ENCODE assay signal across 8 cellular contexts in genomic region chr12:68807576-68808387, GRCh38. TPM values are rescaled to one million over a fixed set of nuclear protein-coding genes. Genes with fewer than 3 reads are reported as not detected.
DNase-seq lines count a peak whose midpoint lies in the region; ATAC-seq and TF ChIP-seq lines count a peak whose summit lies in the region.

TSS of gene MDM2 (plus strand) at chr12:68808177. CDS start at chr12:68808478, 301 bp downstream.

- H3K9me3 Mint-ChIP-seq in IgD-negative memory B cell: no peaks in the 10 kb centered on the region

- H3K9me3 ChIP-seq in OCI-LY7 (ENCODE audit: low read length): no peaks in the 10 kb centered on the region; the same call in 1 of the 2 replicates
- no peaks in the 10 kb centered on the region for H3K9me3 ChIP-seq in mucosa of descending colon

- H4K20me1 ChIP-seq in OCI-LY7 (ENCODE audit: insufficient read depth, low read length): peaks cover 12% of the 10 kb centered on the region

- CTCF ChIA-PET in OCI-LY7 (lab: Charles Lee; ENCODE audit: unreplicated experiment): interaction anchor here (0.5 to 1.3 kb wide), 4 partner anchors 27 to 44 kb away, joined by 3 to 7 read pairs (median 4); no protein-coding TSS in a partner anchor

- H3K36me3 Mint-ChIP-seq in IgD-negative memory B cell: no peaks in the 10 kb centered on the region

- peak; percentile 78 for TF ChIP-seq CTCF in OCI-LY7 (conservative IDR thresholded peaks at IDR 0.05; ENCODE audit: low read length)
- peak; percentile 97 for TF ChIP-seq CTCF in mucosa of descending colon (IDR thresholded peaks at IDR 0.05)

- peak; percentile 69 for ATAC-seq in GM21576 (IDR thresholded peaks at IDR 0.05; ENCODE audit: unreplicated experiment)
- ATAC-seq in mucosa of descending colon: peak; percentile 92

- peak within 1 kb of the TSS; percentile 100 for H3K27ac ChIP-seq in OCI-LY7 (ENCODE audit: low read depth, low read length, poor library complexity, severe bottlenecking)

- H3K27ac Mint-ChIP-seq in IgD-negative memory B cell: peak within 1 kb of the TSS; percentile 96 to 100 (median 98)

- DNase-seq in DMS53 treated with DMSO at 0.1 percent for 48 hours (lab: John Stamatoyannopoulos, UW; ENCODE audit: unreplicated experiment) (peak; percentile 95), OCI-LY7 (ENCODE audit: low spot score) (peak; percentile 98), activated T-cell treated with anti-CD3 and anti-CD28 coated beads for 1 hour (ENCODE audit: low read depth) (peak; percentile 96), epidermal melanocyte (ENCODE audit: insufficient read length, low spot score) (peak; percentile 94), mucosa of descending colon (peak; percentile 97 to 99 (median 98))
- DNase-seq in stimulated activated CD8-positive, alpha-beta memory T cell treated with anti-CD3 and anti-CD28 coated beads, Interleukin-4, amount 100 ng/mL, for 24 hours (ENCODE audit: low read depth): peak; percentile 94

- H3K4me1 ChIP-seq in OCI-LY7 (ENCODE audit: insufficient read depth, low read length, poor library complexity, severe bottlenecking) (peaks cover 70% of the 10 kb centered on the region), mucosa of descending colon (ENCODE audit: low read depth) (peaks cover 31% of the 10 kb centered on the region)

- H3K36me3 ChIP-seq in OCI-LY7 (ENCODE audit: insufficient read depth, low read length): peaks cover 45% of the 10 kb centered on the region
- H3K36me3 ChIP-seq in mucosa of descending colon (ENCODE audit: low read depth): no peaks in the 10 kb centered on the region

- POLR2A ChIA-PET in OCI-LY7 (lab: Charles Lee): interaction anchor here (0.5 to 3.2 kb wide), 15 partner anchors 9 to 1424 kb away, joined by 3 to 48 read pairs (median 4); partner anchors contain the start of gene SLC35E3

- H3K4me3 ChIP-seq in OCI-LY7 (ENCODE audit: low read depth, low read length, poor library complexity, severe bottlenecking) (peak within 1 kb of the TSS; percentile 99), mucosa of descending colon (peak within 1 kb of the TSS; percentile 69)

- H3K4me3 Mint-ChIP-seq in IgD-negative memory B cell: peak within 1 kb of the TSS; percentile 93 to 99 (median 96)

- peak within 1 kb of the TSS; percentile 44; the same call in 1 of the 2 replicates for H2AFZ ChIP-seq in OCI-LY7 (ENCODE audit: low read length)

- intact Hi-C loops in OCI-LY7 (cut with micrococcal nuclease; ENCODE audit: unreplicated experiment): loop anchor here (1.0 to 5.0 kb wide), 5 partner anchors 35 to 197 kb away; partner anchors contain the start of genes NUP107, RAP1B and SLC35E3
- intact Hi-C loops in mucosa of descending colon (cut with DNase I, micrococcal nuclease): no loop called here

- peak within 1 kb of the TSS; percentile 82 for H3K4me2 ChIP-seq in OCI-LY7 (ENCODE audit: low read length)

- no peaks in the 10 kb centered on the region for H3K9me2 ChIP-seq in OCI-LY7 (ENCODE audit: insufficient read depth, low read length)

- peaks cover 48% of the 10 kb centered on the region for H3K79me2 ChIP-seq in OCI-LY7 (ENCODE audit: insufficient read depth, low read depth, low read length)

- H3K27me3 Mint-ChIP-seq in IgD-negative memory B cell: no peaks in the 10 kb centered on the region

- no TSS peak for BruUV-seq in OCI-LY7 (replicated peaks; lab: Mats Ljungman, UMichigan)

- H3K4me1 Mint-ChIP-seq in IgD-negative memory B cell: peaks cover 7 to 19% (median 7%) of the 10 kb centered on the region in 3 donors

RNA-seq across cellular contexts. Expression of gene MDM2, which starts in this region (rescaled TPM):
- polyA plus RNA-seq in IgD-negative memory B cell: 19.6 TPM
- total RNA-seq in OCI-LY7 (2014; rRNA removed; shearing (Covaris generic)): 143 and 229 TPM in 2 replicates
- 318 and 366 TPM in 2 replicates for total RNA-seq in OCI-LY7 (2022)
- 10 to 100 TPM; 74.7 to 92.1 (median 91.3) TPM for total RNA-seq in mucosa of descending colon

Comparison
In these comparisons a context has a peak if more than half of its experiments do, and no peak if none do; other contexts are left out.
1. Peak in every context shown above with its lines: DNase-seq, ATAC-seq, H3K4me3 ChIP-seq and H3K27ac ChIP-seq.